In genomic region chr2:227351639-227352038, GRCh38 we compare ENCODE assay signal across 13 cellular contexts.
DNase-seq lines count a peak whose midpoint lies in the region; ATAC-seq and TF ChIP-seq lines count a peak whose summit lies in the region.
"Had no signal": no experiment of that assay in that cellular context is flagged by ENCODE, and none has a peak within 500 bp of the region (broad histone marks: within the 10 kb centered on the region; RNA-seq: fewer than 3 reads in every experiment).

No MANE protein-coding gene starts in this region.

- DNase-seq in activated naive CD8-positive, alpha-beta T cell treated with anti-CD3 and anti-CD28 coated beads, Interleukin-2, amount 50 U/mL, for 24 hours: no peak
- DNase-seq in activated gamma-delta T cell (lab: John Stamatoyannopoulos, UW): no peak
- no peak for DNase-seq in SIG-M5 (lab: John Stamatoyannopoulos, UW)
- DNase-seq in C1 segment of cervical spinal cord (lab: John Stamatoyannopoulos, UW): no peak
- DNase-seq in NCI-H187 treated with DMSO at 0.1 percent for 48 hours (lab: John Stamatoyannopoulos, UW): no peak
- DNase-seq: activated CD8-positive, alpha-beta memory T cell treated with anti-CD3 and anti-CD28 coated beads, Interleukin-2, amount 50 U/mL, for 48 hours; DMS 273 treated with DMSO at 0.1 percent for 48 hours; erythroblast; natural killer cell; NCI-H1105 had no signal

- no peak overlapping the region for H3K4me3 Mint-ChIP-seq in activated naive CD8-positive, alpha-beta T cell treated with anti-CD3 and anti-CD28 coated beads, Interleukin-2, amount 50 U/mL, for 24 hours
- H3K4me3 Mint-ChIP-seq: natural killer cell had no signal

- no peaks in the 10 kb centered on the region for H3K9me3 Mint-ChIP-seq in activated naive CD8-positive, alpha-beta T cell treated with anti-CD3 and anti-CD28 coated beads, Interleukin-2, amount 50 U/mL, for 24 hours
- H3K9me3 Mint-ChIP-seq: natural killer cell had no signal

- peaks cover 5% of the 10 kb centered on the region for H3K36me3 Mint-ChIP-seq in activated naive CD8-positive, alpha-beta T cell treated with anti-CD3 and anti-CD28 coated beads, Interleukin-2, amount 50 U/mL, for 24 hours (ENCODE audit: low read depth)

- peak overlapping the region; percentile 56 for H3K27ac Mint-ChIP-seq in activated naive CD8-positive, alpha-beta T cell treated with anti-CD3 and anti-CD28 coated beads, Interleukin-2, amount 50 U/mL, for 24 hours
- H3K27ac Mint-ChIP-seq: natural killer cell had no signal

- peak; percentile 78 for ATAC-seq in GM18505 (IDR thresholded peaks at IDR 0.05; ENCODE audit: unreplicated experiment)
- ATAC-seq in GM19455 (IDR thresholded peaks at IDR 0.05; ENCODE audit: unreplicated experiment): peak; percentile 53
- ATAC-seq in HG02938 (IDR thresholded peaks at IDR 0.05; ENCODE audit: unreplicated experiment): peak; percentile 51
- ATAC-seq in activated naive CD8-positive, alpha-beta T cell treated with anti-CD3 and anti-CD28 coated beads, Interleukin-2, amount 50 U/mL, for 24 hours: peak; percentile 86
- ATAC-seq: natural killer cell had no signal

- peaks cover 21% of the 10 kb centered on the region for H3K4me1 Mint-ChIP-seq in activated naive CD8-positive, alpha-beta T cell treated with anti-CD3 and anti-CD28 coated beads, Interleukin-2, amount 50 U/mL, for 24 hours
- H3K4me1 Mint-ChIP-seq: natural killer cell had no signal

- no peaks in the 10 kb centered on the region for H3K27me3 Mint-ChIP-seq in activated naive CD8-positive, alpha-beta T cell treated with anti-CD3 and anti-CD28 coated beads, Interleukin-2, amount 50 U/mL, for 24 hours

- TF ChIP-seq POLR2A in GM18505 (IDR thresholded peaks at IDR 0.05; ENCODE audit: borderline replicate concordance, extremely low read depth, insufficient read depth, insufficient read length): no peak
